ENCODE assay signal across 24 cellular contexts in genomic region chr6:158191769-158192168, GRCh38. TPM values are rescaled to one million over a fixed set of nuclear protein-coding genes. Genes with fewer than 3 reads are reported as not detected.
A peak's percentile ranks its signal among the peaks of the same experiment; 100 is the strongest.
DNase-seq lines count a peak whose midpoint lies in the region; ATAC-seq and TF ChIP-seq lines count a peak whose summit lies in the region.
"Had no signal": no experiment of that assay in that cellular context is flagged by ENCODE, and none has a peak within 500 bp of the region (broad histone marks: within the 10 kb centered on the region; RNA-seq: fewer than 3 reads in every experiment).

No MANE protein-coding gene starts in this region.

- ATAC-seq in activated naive CD8-positive, alpha-beta T cell treated with anti-CD3 and anti-CD28 coated beads, Interleukin-2, amount 50 U/mL, for 24 hours = no peak
- ATAC-seq: A549, GM12878 had no signal

- no peaks in the 10 kb centered on the region for H3K27me3 Mint-ChIP-seq in type B pancreatic cell
- H3K27me3 Mint-ChIP-seq in activated naive CD8-positive, alpha-beta T cell treated with anti-CD3 and anti-CD28 coated beads, Interleukin-2, amount 50 U/mL, for 24 hours = no peaks in the 10 kb centered on the region
- H3K27me3 Mint-ChIP-seq: CD4-positive, alpha-beta T cell; CD8-positive, alpha-beta memory T cell had no signal

- H3K27ac Mint-ChIP-seq in type B pancreatic cell = peak overlapping the region; percentile 75
- H3K27ac Mint-ChIP-seq in activated naive CD8-positive, alpha-beta T cell treated with anti-CD3 and anti-CD28 coated beads, Interleukin-2, amount 50 U/mL, for 24 hours = no peak overlapping the region
- H3K27ac Mint-ChIP-seq: CD14-positive monocyte; CD4-positive, alpha-beta T cell; CD8-positive, alpha-beta memory T cell had no signal

- no peak for TF ChIP-seq CTCF in type B pancreatic cell (conservative IDR thresholded peaks at IDR 0.05)

- DNase-seq in NOMO-1 treated with DMSO at 0.1 percent for 48 hours (lab: John Stamatoyannopoulos, UW; ENCODE audit: unreplicated experiment) (peak; percentile 50), NOMO-1 treated with dmso at 0.1 percent for 144 hours (lab: John Stamatoyannopoulos, UW; ENCODE audit: unreplicated experiment) (no peak), SK-MEL-5 (ENCODE audit: low read depth, low spot score) (peak; percentile 28), foreskin melanocyte (peak; percentile 85), type B pancreatic cell (ENCODE audit: extremely low spot score, unreplicated experiment) (no peak), NCI-H2227 treated with DMSO at 0.1 percent for 48 hours (lab: John Stamatoyannopoulos, UW) (no peak)
- DNase-seq in stimulated activated CD4-positive, alpha-beta T cell treated with anti-CD3 and anti-CD28 coated beads, Interleukin-2, amount 100 ng/mL, for 48 hours = no peak
- DNase-seq in activated naive CD8-positive, alpha-beta T cell treated with anti-CD3 and anti-CD28 coated beads, Interleukin-2, amount 50 U/mL, for 24 hours = no peak
- DNase-seq: 8988T; ACHN; AML-193; BE2C; CD4-positive, alpha-beta T cell; CD8-positive, alpha-beta memory T cell; DMS 273 treated with DMSO at 0.1 percent for 48 hours; DMS79; EL; GDM1; GM23248; H7; HCEC 1CT had no signal

- H3K9me3 Mint-ChIP-seq in type B pancreatic cell = no peaks in the 10 kb centered on the region
- H3K9me3 Mint-ChIP-seq in activated naive CD8-positive, alpha-beta T cell treated with anti-CD3 and anti-CD28 coated beads, Interleukin-2, amount 50 U/mL, for 24 hours = peaks cover under 1% of the 10 kb centered on the region
- H3K9me3 Mint-ChIP-seq: CD4-positive, alpha-beta T cell; CD8-positive, alpha-beta memory T cell had no signal

- H3K4me1 Mint-ChIP-seq in type B pancreatic cell (ENCODE audit: unreplicated experiment) = peaks cover 4% of the 10 kb centered on the region
- H3K4me1 Mint-ChIP-seq in activated naive CD8-positive, alpha-beta T cell treated with anti-CD3 and anti-CD28 coated beads, Interleukin-2, amount 50 U/mL, for 24 hours = peaks cover 3% of the 10 kb centered on the region
- H3K4me1 Mint-ChIP-seq: CD8-positive, alpha-beta memory T cell had no signal

- in situ Hi-C loops in SK-MEL-5 (cut with HindIII; ENCODE audit: low pct_unique_long_range_greater_than_20kb, low sequenced_read_pairs) = no loop called here

- H3K4me3 Mint-ChIP-seq in type B pancreatic cell = no peak overlapping the region
- H3K4me3 Mint-ChIP-seq in activated naive CD8-positive, alpha-beta T cell treated with anti-CD3 and anti-CD28 coated beads, Interleukin-2, amount 50 U/mL, for 24 hours = no peak overlapping the region
- H3K4me3 Mint-ChIP-seq: CD14-positive monocyte; CD4-positive, alpha-beta T cell; CD8-positive, alpha-beta memory T cell had no signal

- peaks cover 19% of the 10 kb centered on the region for H3K36me3 Mint-ChIP-seq in type B pancreatic cell
- peaks cover 32% of the 10 kb centered on the region for H3K36me3 Mint-ChIP-seq in activated naive CD8-positive, alpha-beta T cell treated with anti-CD3 and anti-CD28 coated beads, Interleukin-2, amount 50 U/mL, for 24 hours (ENCODE audit: low read depth)

RNA-seq across cellular contexts. Expression of gene GTF2H5, which starts 23.6 kb away (rescaled TPM):
- 8.7 and 9.7 TPM in 2 replicates for total RNA-seq in SK-MEL-5 (2014; rRNA removed; shearing (Covaris generic))
- 3.1 and 3.7 TPM in 2 replicates for polyA plus RNA-seq in SK-MEL-5 (2015; cell fraction: cytosol; rRNA removed)
- 3.4 and 3.9 TPM in 2 replicates for polyA plus RNA-seq in SK-MEL-5 (2015; cell fraction: nucleus; rRNA removed)
- total RNA-seq in type B pancreatic cell (ENCODE audit: low replicate concordance) = 27.3 and 29.9 TPM in 2 replicates

RNA-seq across cellular contexts. Expression of gene SERAC1, which starts 23.7 kb away (rescaled TPM):
- total RNA-seq in SK-MEL-5 (2014; rRNA removed; shearing (Covaris generic)) = 6.6 and 6.7 TPM in 2 replicates
- polyA plus RNA-seq in SK-MEL-5 (2015; cell fraction: cytosol; rRNA removed) = 5.2 and 7.0 TPM in 2 replicates
- 11.1 and 11.9 TPM in 2 replicates for polyA plus RNA-seq in SK-MEL-5 (2015; cell fraction: nucleus; rRNA removed)
- 11.2 and 12.4 TPM in 2 replicates for total RNA-seq in type B pancreatic cell (ENCODE audit: low replicate concordance)

Comparison
In these comparisons a context has a peak if more than half of its experiments do, and no peak if none do; other contexts are left out.
1. DNase-seq: peak in NOMO-1 treated with DMSO at 0.1 percent for 48 hours (single experiment), SK-MEL-5 (single experiment) and foreskin melanocyte (single experiment); none in NOMO-1 treated with dmso at 0.1 percent for 144 hours (single experiment), type B pancreatic cell (single experiment), stimulated activated CD4-positive, alpha-beta T cell treated with anti-CD3 and anti-CD28 coated beads, Interleukin-2, amount 100 ng/mL, for 48 hours (0 of 2), NCI-H2227 treated with DMSO at 0.1 percent for 48 hours (single experiment) and activated naive CD8-positive, alpha-beta T cell treated with anti-CD3 and anti-CD28 coated beads, Interleukin-2, amount 50 U/mL, for 24 hours (single experiment).